Comparison of ENCODE assay signal across 23 cellular contexts in the genomic region with DNA sequence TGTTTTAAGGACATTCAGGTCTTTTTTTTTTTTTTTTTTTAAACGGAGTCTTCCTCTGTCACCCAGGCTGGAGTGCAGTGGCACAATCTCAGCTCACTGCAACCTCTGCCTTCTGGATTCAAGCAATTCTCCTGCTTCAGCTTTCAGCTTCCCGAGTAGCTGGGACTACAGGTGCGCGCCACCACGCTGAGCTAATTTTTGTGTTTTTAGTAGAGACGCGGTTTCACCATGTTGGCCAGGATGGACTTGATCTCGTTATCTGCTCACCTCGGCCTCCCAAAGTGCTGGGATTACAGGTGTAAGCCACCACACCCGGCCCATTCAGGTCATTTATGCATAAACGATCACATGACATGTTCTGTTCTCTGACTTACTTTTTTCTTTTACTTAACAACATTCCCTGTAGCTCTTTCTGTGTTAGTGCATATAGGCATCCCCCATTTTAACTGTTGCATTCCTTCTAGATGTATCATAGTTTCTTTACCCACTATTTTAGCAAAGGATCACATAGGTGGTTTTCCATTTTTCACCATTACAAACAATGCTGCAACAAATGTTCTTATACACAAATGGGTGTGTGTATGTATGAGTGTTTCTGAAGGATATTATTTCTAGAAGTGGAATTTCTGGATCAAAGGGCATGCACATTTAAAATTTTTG.
A peak's percentile ranks its signal among the peaks of the same experiment; 100 is the strongest.
DNase-seq lines count a peak whose midpoint lies in the region; ATAC-seq, FAIRE-seq and TF ChIP-seq lines count a peak whose summit lies in the region.
"Had no signal": no experiment of that assay in that cellular context is flagged by ENCODE, and none has a peak within 500 bp of the region (broad histone marks: within the 10 kb centered on the region; RNA-seq: fewer than 3 reads in every experiment).

No MANE protein-coding gene starts in this region.

- no peak for ATAC-seq in WTC11
- no peak for ATAC-seq in GM21381 (IDR thresholded peaks at IDR 0.05; ENCODE audit: unreplicated experiment)
- no peak for ATAC-seq in GM18519 (IDR thresholded peaks at IDR 0.05; ENCODE audit: low FRiP score, unreplicated experiment)
- ATAC-seq: activated CD8-positive, alpha-beta T cell treated with anti-CD3 and anti-CD28 coated beads, Interleukin-2, amount 10 ng/mL, durations not matched to agents 7 days and 5 days; activated T-cell treated with anti-CD3 and anti-CD28 coated beads, Interleukin-2, amount 50 U/mL, for 72 hours had no signal

- TF ChIP-seq CTCF in VCaP (conservative IDR thresholded peaks at IDR 0.05) (no peak), kidney (IDR thresholded peaks at IDR 0.05; ENCODE audit: borderline replicate concordance, extremely low read depth, insufficient read depth) (no peak), WTC11 (IDR thresholded peaks at IDR 0.05) (no peak)

- no peak overlapping the region for H3K9ac ChIP-seq in kidney (ENCODE audit: low read length in 2 of 2)

- no peak overlapping the region for H3K4me3 Mint-ChIP-seq in WTC11
- H3K4me3 Mint-ChIP-seq: activated CD8-positive, alpha-beta T cell treated with anti-CD3 and anti-CD28 coated beads, Interleukin-2, amount 10 ng/mL, durations not matched to agents 7 days and 5 days; activated naive CD8-positive, alpha-beta T cell treated with anti-CD3 and anti-CD28 coated beads for 36 hours; activated T-cell treated with anti-CD3 and anti-CD28 coated beads, Interleukin-2, amount 50 U/mL, for 72 hours; nephron progenitor cell had no signal

- H3K4me1 Mint-ChIP-seq in WTC11 = peaks cover 20% of the 10 kb centered on the region

- H3K4me1 ChIP-seq in kidney (ENCODE audit: control insufficient read depth in 1 of 2, insufficient read depth in 1 of 2, low read depth in 1 of 2, low read length in 2 of 2) = peaks cover 21 to 29% of the 10 kb centered on the region in 2 donors

- intact Hi-C loops in kidney (cut with DNase I) (no loop called here), cardiac septum (cut with DNase I) (no loop called here)

- H3K27ac ChIP-seq in VCaP (peak overlapping the region; percentile 44; the same call in 1 of the 2 replicates), kidney (ENCODE audit: low read depth in 2 of 2, low read length in 2 of 2) (peak overlapping the region; percentile 65 to 86)

- H3K9me3 ChIP-seq in kidney (ENCODE audit: control insufficient read depth in 1 of 2, low read length in 2 of 2) = no peaks in the 10 kb centered on the region

- H3K36me3 ChIP-seq in kidney (ENCODE audit: control insufficient read depth in 1 of 2, insufficient read depth in 2 of 2, low read length in 2 of 2) = no peaks in the 10 kb centered on the region

- H3K9me3 Mint-ChIP-seq in WTC11 = peaks cover 4% of the 10 kb centered on the region; the same call in 1 of the 2 replicates
- H3K9me3 Mint-ChIP-seq: CD8-positive, alpha-beta memory T cell; nephron progenitor cell had no signal

- H3K27ac Mint-ChIP-seq in WTC11 = no peak overlapping the region
- H3K27ac Mint-ChIP-seq: activated CD8-positive, alpha-beta T cell treated with anti-CD3 and anti-CD28 coated beads, Interleukin-2, amount 10 ng/mL, durations not matched to agents 7 days and 5 days; activated naive CD8-positive, alpha-beta T cell treated with anti-CD3 and anti-CD28 coated beads for 36 hours; activated T-cell treated with anti-CD3 and anti-CD28 coated beads, Interleukin-2, amount 50 U/mL, for 72 hours had no signal

- CTCF ChIA-PET in WTC11 (lab: Charles Lee) = interaction anchor here (0.5 to 0.7 kb wide), 2 partner anchors 54 to 74 kb away, joined by 3 read pairs; no protein-coding TSS in a partner anchor

- no peaks in the 10 kb centered on the region for H3K36me3 Mint-ChIP-seq in WTC11
- H3K36me3 Mint-ChIP-seq: activated naive CD8-positive, alpha-beta T cell treated with anti-CD3 and anti-CD28 coated beads for 36 hours had no signal

- peak; percentile 28 for DNase-seq in EH (ENCODE audit: low read depth)
- no peak for DNase-seq in kidney
- DNase-seq in renal cortical epithelial cell (ENCODE audit: low read depth) = peak; percentile 63
- DNase-seq in WTC11 (ENCODE audit: low spot score) = no peak
- DNase-seq in cardiac septum (ENCODE audit: low spot score) = no peak
- DNase-seq: activated CD4-positive, CD25-positive, alpha-beta regulatory T cell; activated CD8-positive, alpha-beta T cell treated with anti-CD3 and anti-CD28 coated beads, Interleukin-2, amount 10 ng/mL, durations not matched to agents 7 days and 5 days; activated naive CD8-positive, alpha-beta T cell treated with anti-CD3 and anti-CD28 coated beads for 36 hours; activated T-cell treated with anti-CD3 and anti-CD28 coated beads, Interleukin-2, amount 50 U/mL, for 72 hours; CD8-positive, alpha-beta memory T cell; head of caudate nucleus; NCI-H1694 treated with DMSO at 0.1 percent for 48 hours; NCI-H446; SIG-M5; stimulated activated CD4-positive, alpha-beta T cell treated with anti-CD3 and anti-CD28 coated beads, Interleukin-15, amount 100 ng/mL, for 24 hours; stimulated activated naive CD4-positive, alpha-beta T cell; trophoblast cell had no signal

- POLR2A ChIA-PET in WTC11 (lab: Charles Lee) = no interaction called here

- H3K27me3 Mint-ChIP-seq in WTC11 (ENCODE audit: low read depth) = no peaks in the 10 kb centered on the region; the same call in 1 of the 2 replicates
- H3K27me3 Mint-ChIP-seq: activated naive CD8-positive, alpha-beta T cell treated with anti-CD3 and anti-CD28 coated beads for 36 hours had no signal

- no peak for FAIRE-seq in kidney (lab: Jason Lieb, UNC)
- FAIRE-seq: GM18507, H1 had no signal

- H3K4me3 ChIP-seq in kidney (ENCODE audit: low read length in 2 of 2) = no peak overlapping the region

TF ChIP-seq in WTC11, 78 proteins besides CTCF, POLR2A, EP300 and RAD21 (continues in another document):
- no peak for TF ChIP-seq CREB1 (CRISPR knock-in tag; IDR thresholded peaks at IDR 0.05)
- TF ChIP-seq MYBL2 (CRISPR knock-in tag; IDR thresholded peaks at IDR 0.05) = no peak
- TF ChIP-seq, protein P1, sequence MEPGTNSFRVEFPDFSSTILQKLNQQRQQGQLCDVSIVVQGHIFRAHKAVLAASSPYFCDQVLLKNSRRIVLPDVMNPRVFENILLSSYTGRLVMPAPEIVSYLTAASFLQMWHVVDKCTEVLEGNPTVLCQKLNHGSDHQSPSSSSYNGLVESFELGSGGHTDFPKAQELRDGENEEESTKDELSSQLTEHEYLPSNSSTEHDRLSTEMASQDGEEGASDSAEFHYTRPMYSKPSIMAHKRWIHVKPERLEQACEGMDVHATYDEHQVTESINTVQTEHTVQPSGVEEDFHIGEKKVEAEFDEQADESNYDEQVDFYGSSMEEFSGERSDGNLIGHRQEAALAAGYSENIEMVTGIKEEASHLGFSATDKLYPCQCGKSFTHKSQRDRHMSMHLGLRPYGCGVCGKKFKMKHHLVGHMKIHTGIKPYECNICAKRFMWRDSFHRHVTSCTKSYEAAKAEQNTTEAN (CRISPR knock-in tag; IDR thresholded peaks at IDR 0.05) = no peak
- no peak for TF ChIP-seq ZNF121 (CRISPR knock-in tag; IDR thresholded peaks at IDR 0.05)
- TF ChIP-seq, protein P2, sequence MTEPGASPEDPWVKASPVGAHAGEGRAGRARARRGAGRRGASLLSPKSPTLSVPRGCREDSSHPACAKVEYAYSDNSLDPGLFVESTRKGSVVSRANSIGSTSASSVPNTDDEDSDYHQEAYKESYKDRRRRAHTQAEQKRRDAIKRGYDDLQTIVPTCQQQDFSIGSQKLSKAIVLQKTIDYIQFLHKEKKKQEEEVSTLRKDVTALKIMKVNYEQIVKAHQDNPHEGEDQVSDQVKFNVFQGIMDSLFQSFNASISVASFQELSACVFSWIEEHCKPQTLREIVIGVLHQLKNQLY (CRISPR knock-in tag; IDR thresholded peaks at IDR 0.05) = no peak
- TF ChIP-seq SOX15 (CRISPR knock-in tag; IDR thresholded peaks at IDR 0.05) = no peak
- TF ChIP-seq, protein P3, sequence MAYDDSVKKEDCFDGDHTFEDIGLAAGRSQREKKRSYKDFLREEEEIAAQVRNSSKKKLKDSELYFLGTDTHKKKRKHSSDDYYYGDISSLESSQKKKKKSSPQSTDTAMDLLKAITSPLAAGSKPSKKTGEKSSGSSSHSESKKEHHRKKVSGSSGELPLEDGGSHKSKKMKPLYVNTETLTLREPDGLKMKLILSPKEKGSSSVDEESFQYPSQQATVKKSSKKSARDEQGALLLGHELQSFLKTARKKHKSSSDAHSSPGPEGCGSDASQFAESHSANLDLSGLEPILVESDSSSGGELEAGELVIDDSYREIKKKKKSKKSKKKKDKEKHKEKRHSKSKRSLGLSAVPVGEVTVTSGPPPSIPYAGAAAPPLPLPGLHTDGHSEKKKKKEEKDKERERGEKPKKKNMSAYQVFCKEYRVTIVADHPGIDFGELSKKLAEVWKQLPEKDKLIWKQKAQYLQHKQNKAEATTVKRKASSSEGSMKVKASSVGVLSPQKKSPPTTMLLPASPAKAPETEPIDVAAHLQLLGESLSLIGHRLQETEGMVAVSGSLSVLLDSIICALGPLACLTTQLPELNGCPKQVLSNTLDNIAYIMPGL (CRISPR knock-in tag; IDR thresholded peaks at IDR 0.05) = no peak
- TF ChIP-seq ZNF219 (CRISPR knock-in tag; IDR thresholded peaks at IDR 0.05; ENCODE audit: borderline replicate concordance) = no peak
- TF ChIP-seq ESRRA (CRISPR knock-in tag; IDR thresholded peaks at IDR 0.05; ENCODE audit: borderline replicate concordance) = no peak
- TF ChIP-seq CREM (CRISPR knock-in tag; IDR thresholded peaks at IDR 0.05) = no peak
- TF ChIP-seq, protein P4, sequence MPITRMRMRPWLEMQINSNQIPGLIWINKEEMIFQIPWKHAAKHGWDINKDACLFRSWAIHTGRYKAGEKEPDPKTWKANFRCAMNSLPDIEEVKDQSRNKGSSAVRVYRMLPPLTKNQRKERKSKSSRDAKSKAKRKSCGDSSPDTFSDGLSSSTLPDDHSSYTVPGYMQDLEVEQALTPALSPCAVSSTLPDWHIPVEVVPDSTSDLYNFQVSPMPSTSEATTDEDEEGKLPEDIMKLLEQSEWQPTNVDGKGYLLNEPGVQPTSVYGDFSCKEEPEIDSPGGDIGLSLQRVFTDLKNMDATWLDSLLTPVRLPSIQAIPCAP (CRISPR knock-in tag; IDR thresholded peaks at IDR 0.05) = no peak
- TF ChIP-seq, protein P5, sequence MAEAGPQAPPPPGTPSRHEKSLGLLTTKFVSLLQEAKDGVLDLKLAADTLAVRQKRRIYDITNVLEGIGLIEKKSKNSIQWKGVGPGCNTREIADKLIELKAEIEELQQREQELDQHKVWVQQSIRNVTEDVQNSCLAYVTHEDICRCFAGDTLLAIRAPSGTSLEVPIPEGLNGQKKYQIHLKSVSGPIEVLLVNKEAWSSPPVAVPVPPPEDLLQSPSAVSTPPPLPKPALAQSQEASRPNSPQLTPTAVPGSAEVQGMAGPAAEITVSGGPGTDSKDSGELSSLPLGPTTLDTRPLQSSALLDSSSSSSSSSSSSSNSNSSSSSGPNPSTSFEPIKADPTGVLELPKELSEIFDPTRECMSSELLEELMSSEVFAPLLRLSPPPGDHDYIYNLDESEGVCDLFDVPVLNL (CRISPR knock-in tag; IDR thresholded peaks at IDR 0.05; ENCODE audit: borderline replicate concordance, low read depth) = no peak

Comparison
In these comparisons a context has a peak if more than half of its experiments do, and no peak if none do; other contexts are left out.
1. DNase-seq: peak in EH (single experiment) and renal cortical epithelial cell (single experiment); none in kidney (single experiment), WTC11 (single experiment) and cardiac septum (single experiment).